1 cellular context compared by ENCODE assay signal in the genomic region with DNA sequence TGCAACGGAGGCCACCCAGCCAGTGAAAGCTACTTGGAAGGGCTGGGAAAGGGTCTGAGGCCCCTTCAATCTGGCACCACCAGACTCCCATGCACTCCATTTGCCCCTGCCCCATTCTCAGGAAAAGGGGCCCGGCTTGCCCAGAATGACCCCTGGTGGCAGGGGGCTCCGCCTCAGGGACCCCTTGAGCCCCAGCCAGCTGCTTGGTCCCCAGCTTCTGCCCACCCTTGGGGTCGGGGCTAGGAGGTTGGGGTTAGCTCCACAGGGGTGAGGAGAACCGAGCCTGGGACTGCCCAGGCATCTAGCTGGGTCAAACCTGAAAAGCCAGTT.
TF ChIP-seq lines count a peak whose summit lies in the region.

No MANE protein-coding gene starts in this region.

TF ChIP-seq in K562, 482 proteins besides CTCF, POLR2A, EP300 and RAD21:
- TF ChIP-seq, protein P1, sequence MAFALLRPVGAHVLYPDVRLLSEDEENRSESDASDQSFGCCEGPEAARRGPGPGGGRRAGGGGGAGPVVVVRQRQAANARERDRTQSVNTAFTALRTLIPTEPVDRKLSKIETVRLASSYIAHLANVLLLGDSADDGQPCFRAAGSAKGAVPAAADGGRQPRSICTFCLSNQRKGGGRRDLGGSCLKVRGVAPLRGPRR (CRISPR knock-in tag; IDR thresholded peaks at IDR 0.05) = no peak
- TF ChIP-seq KDM5B (IDR thresholded peaks at IDR 0.05; ENCODE audit: insufficient replicate concordance, low read depth, low read length) = peak; percentile 7
- no peak for TF ChIP-seq FOXM1 (IDR thresholded peaks at IDR 0.05; ENCODE audit: low read depth)
- TF ChIP-seq FOXM1 (CRISPR knock-in tag; IDR thresholded peaks at IDR 0.05; ENCODE audit: low read depth) = no peak
